13 cellular contexts compared by ENCODE assay signal in genomic region chr1:193538004-193538355, GRCh38.
DNase-seq lines count a peak whose midpoint lies in the region; ATAC-seq and TF ChIP-seq lines count a peak whose summit lies in the region.
"Had no signal": no experiment of that assay in that cellular context is flagged by ENCODE, and none has a peak within 500 bp of the region (broad histone marks: within the 10 kb centered on the region; RNA-seq: fewer than 3 reads in every experiment).

No MANE protein-coding gene starts in this region.

- H3K9me3 Mint-ChIP-seq in natural killer cell treated with Interleukin-12 subunit alpha and Interleukin-12 subunit beta and Interleukin-15 and Interleukin-18, amount 100 ng/mL, for 72 hours, result peaks cover 3% of the 10 kb centered on the region
- H3K9me3 Mint-ChIP-seq in natural killer cell (no peaks in the 10 kb centered on the region), Caco-2 (ENCODE audit: unreplicated experiment) (no peaks in the 10 kb centered on the region)
- H3K9me3 Mint-ChIP-seq in activated CD4-positive, alpha-beta memory T cell treated with anti-CD3 and anti-CD28 coated beads, Interleukin-2, amount 10 ng/mL, durations not matched to agents 7 days and 5 days, result peaks cover 2% of the 10 kb centered on the region
- H3K9me3 Mint-ChIP-seq: endodermal cell had no signal

- peak overlapping the region; percentile 27 to 73 for H3K27ac Mint-ChIP-seq in natural killer cell treated with Interleukin-12 subunit alpha and Interleukin-12 subunit beta and Interleukin-15 and Interleukin-18, amount 100 ng/mL, for 72 hours
- no peak overlapping the region for H3K27ac Mint-ChIP-seq in natural killer cell
- peak overlapping the region; percentile 80 for H3K27ac Mint-ChIP-seq in activated CD4-positive, alpha-beta memory T cell treated with anti-CD3 and anti-CD28 coated beads, Interleukin-2, amount 10 ng/mL, durations not matched to agents 7 days and 5 days
- no peak overlapping the region for H3K27ac Mint-ChIP-seq in Caco-2 (ENCODE audit: unreplicated experiment)
- H3K27ac Mint-ChIP-seq: endodermal cell, WTC11 had no signal

- ATAC-seq in natural killer cell treated with Interleukin-12 subunit alpha and Interleukin-12 subunit beta and Interleukin-15 and Interleukin-18, amount 100 ng/mL, for 72 hours, result peak; percentile 42 to 53
- no peak for ATAC-seq in natural killer cell
- ATAC-seq in HG02885 (IDR thresholded peaks at IDR 0.05; ENCODE audit: poor library complexity, unreplicated experiment), result peak; percentile 1
- ATAC-seq: WTC11 had no signal

- intact Hi-C loops in natural killer cell (cut with micrococcal nuclease), result no loop called here
- intact Hi-C loops in Caco-2 (cut with micrococcal nuclease; ENCODE audit: unreplicated experiment), result no loop called here

- no peaks in the 10 kb centered on the region for H3K4me1 ChIP-seq in Caco-2

- no peak for DNase-seq in natural killer cell treated with Interleukin-12 subunit alpha and Interleukin-12 subunit beta and Interleukin-15 and Interleukin-18, amount 100 ng/mL, for 72 hours (ENCODE audit: low spot score)
- no peak for DNase-seq in natural killer cell
- no peak for DNase-seq in activated CD4-positive, alpha-beta memory T cell treated with anti-CD3 and anti-CD28 coated beads, Interleukin-2, amount 10 ng/mL, durations not matched to agents 7 days and 5 days
- no peak for DNase-seq in globus pallidus (ENCODE audit: low spot score)
- no peak for DNase-seq in GM03348 (ENCODE audit: low spot score)
- no peak for DNase-seq in Caco-2
- DNase-seq in epidermal melanocyte (ENCODE audit: insufficient read length, low spot score), result no peak
- DNase-seq: endodermal cell, KBM-7, mammary epithelial cell, posterior cingulate gyrus had no signal

- H3K4me1 Mint-ChIP-seq in natural killer cell treated with Interleukin-12 subunit alpha and Interleukin-12 subunit beta and Interleukin-15 and Interleukin-18, amount 100 ng/mL, for 72 hours (ENCODE audit: low read depth in 2 of 2), result peaks cover 28 to 51% of the 10 kb centered on the region in 2 donors
- H3K4me1 Mint-ChIP-seq in natural killer cell (peaks cover 15 to 22% of the 10 kb centered on the region in 2 donors), Caco-2 (ENCODE audit: low read depth, unreplicated experiment) (peaks cover 12% of the 10 kb centered on the region)
- H3K4me1 Mint-ChIP-seq in activated CD4-positive, alpha-beta memory T cell treated with anti-CD3 and anti-CD28 coated beads, Interleukin-2, amount 10 ng/mL, durations not matched to agents 7 days and 5 days, result peaks cover 57% of the 10 kb centered on the region

- CTCF ChIA-PET in activated CD4-positive, alpha-beta memory T cell treated with anti-CD3 and anti-CD28 coated beads, Interleukin-2, amount 10 ng/mL, durations not matched to agents 7 days and 5 days (lab: Charles Lee), result no interaction called here
- CTCF ChIA-PET in Caco-2 (lab: Charles Lee), result no interaction called here

- POLR2A ChIA-PET in activated CD4-positive, alpha-beta memory T cell treated with anti-CD3 and anti-CD28 coated beads, Interleukin-2, amount 10 ng/mL, durations not matched to agents 7 days and 5 days (lab: Charles Lee), result interaction anchor here (4.3 kb wide), 1 partner anchor 61 kb away, joined by 121 read pairs; no protein-coding TSS in a partner anchor
- POLR2A ChIA-PET in Caco-2 (lab: Charles Lee), result no interaction called here

- H3K27me3 ChIP-seq in Caco-2 (replicated peaks; ENCODE audit: control insufficient read depth, insufficient read depth, low read length), result no peaks in the 10 kb centered on the region

- BruUV-seq in Caco-2 (replicated peaks; lab: Mats Ljungman, UMichigan), result no TSS peak

- H3K36me3 Mint-ChIP-seq in natural killer cell treated with Interleukin-12 subunit alpha and Interleukin-12 subunit beta and Interleukin-15 and Interleukin-18, amount 100 ng/mL, for 72 hours, result no peaks in the 10 kb centered on the region
- no peaks in the 10 kb centered on the region for H3K36me3 Mint-ChIP-seq in natural killer cell
- H3K36me3 Mint-ChIP-seq in activated CD4-positive, alpha-beta memory T cell treated with anti-CD3 and anti-CD28 coated beads, Interleukin-2, amount 10 ng/mL, durations not matched to agents 7 days and 5 days (ENCODE audit: low read depth), result peaks cover 22% of the 10 kb centered on the region
- H3K36me3 Mint-ChIP-seq in Caco-2 (ENCODE audit: insufficient read depth, unreplicated experiment), result no peaks in the 10 kb centered on the region
- H3K36me3 Mint-ChIP-seq: WTC11 had no signal

- no peaks in the 10 kb centered on the region for H3K9me3 ChIP-seq in Caco-2

- no peaks in the 10 kb centered on the region for H3K27me3 Mint-ChIP-seq in natural killer cell treated with Interleukin-12 subunit alpha and Interleukin-12 subunit beta and Interleukin-15 and Interleukin-18, amount 100 ng/mL, for 72 hours
- H3K27me3 Mint-ChIP-seq in natural killer cell (ENCODE audit: low read depth in 2 of 2) (no peaks in the 10 kb centered on the region), Caco-2 (ENCODE audit: insufficient read depth, unreplicated experiment) (no peaks in the 10 kb centered on the region)
- no peaks in the 10 kb centered on the region for H3K27me3 Mint-ChIP-seq in activated CD4-positive, alpha-beta memory T cell treated with anti-CD3 and anti-CD28 coated beads, Interleukin-2, amount 10 ng/mL, durations not matched to agents 7 days and 5 days

- H3K4me3 ChIP-seq in Caco-2 (ENCODE audit: low read depth, low read length), result no peak overlapping the region

- H3K36me3 ChIP-seq in Caco-2 (ENCODE audit: control insufficient read depth, insufficient read depth, low read length), result no peaks in the 10 kb centered on the region

- TF ChIP-seq CTCF in natural killer cell (IDR thresholded peaks at IDR 0.05) (no peak), Caco-2 (IDR thresholded peaks at IDR 0.05; ENCODE audit: insufficient read depth in 1 of 2, low read depth in 1 of 2, low read length in 1 of 2, severe bottlenecking in 1 of 2, unreplicated experiment in 1 of 2) (no peak)

- peak overlapping the region; percentile 59 for H3K4me3 Mint-ChIP-seq in natural killer cell treated with Interleukin-12 subunit alpha and Interleukin-12 subunit beta and Interleukin-15 and Interleukin-18, amount 100 ng/mL, for 72 hours
- H3K4me3 Mint-ChIP-seq in natural killer cell (no peak overlapping the region), Caco-2 (ENCODE audit: unreplicated experiment) (no peak overlapping the region)
- H3K4me3 Mint-ChIP-seq in activated CD4-positive, alpha-beta memory T cell treated with anti-CD3 and anti-CD28 coated beads, Interleukin-2, amount 10 ng/mL, durations not matched to agents 7 days and 5 days, result peak overlapping the region; percentile 67
- H3K4me3 Mint-ChIP-seq: endodermal cell, WTC11 had no signal

Comparison
In these comparisons a context has a peak if more than half of its experiments do, and no peak if none do; other contexts are left out.
1. ATAC-seq: peak in natural killer cell treated with Interleukin-12 subunit alpha and Interleukin-12 subunit beta and Interleukin-15 and Interleukin-18, amount 100 ng/mL, for 72 hours (2 of 2) and HG02885 (single experiment); none in natural killer cell (0 of 3).
2. H3K27ac Mint-ChIP-seq: peak in natural killer cell treated with Interleukin-12 subunit alpha and Interleukin-12 subunit beta and Interleukin-15 and Interleukin-18, amount 100 ng/mL, for 72 hours (2 of 2) and activated CD4-positive, alpha-beta memory T cell treated with anti-CD3 and anti-CD28 coated beads, Interleukin-2, amount 10 ng/mL, durations not matched to agents 7 days and 5 days (single experiment); none in natural killer cell (0 of 2) and Caco-2 (single experiment).
3. H3K4me3 Mint-ChIP-seq: peak in natural killer cell treated with Interleukin-12 subunit alpha and Interleukin-12 subunit beta and Interleukin-15 and Interleukin-18, amount 100 ng/mL, for 72 hours (single experiment) and activated CD4-positive, alpha-beta memory T cell treated with anti-CD3 and anti-CD28 coated beads, Interleukin-2, amount 10 ng/mL, durations not matched to agents 7 days and 5 days (single experiment); none in natural killer cell (single experiment) and Caco-2 (single experiment).